Comparison of ENCODE assay signal across 9 cellular contexts in genomic region chr3:99877180-99877579, GRCh38. TPM values are rescaled to one million over a fixed set of nuclear protein-coding genes. Genes with fewer than 3 reads are reported as not detected.
DNase-seq lines count a peak whose midpoint lies in the region; ATAC-seq and TF ChIP-seq lines count a peak whose summit lies in the region.
"Had no signal": no experiment of that assay in that cellular context is flagged by ENCODE, and none has a peak within 500 bp of the region (broad histone marks: within the 10 kb centered on the region; RNA-seq: fewer than 3 reads in every experiment).

No MANE protein-coding gene starts in this region.

- no peak for TF ChIP-seq EP300 in tibial nerve (IDR thresholded peaks at IDR 0.05)

- no peak for ATAC-seq in activated T-cell treated with anti-CD3 and anti-CD28 coated beads, Interleukin-2, amount 50 U/mL, for 72 hours (replicated peaks in 1 of 2)
- ATAC-seq in central memory CD8-positive, alpha-beta T cell (replicated peaks; ENCODE audit: extremely low read depth, poor library complexity, severe bottlenecking), result no peak
- ATAC-seq in naive B cell (ENCODE audit: low read depth in 2 of 2), result no peak
- ATAC-seq in GM18858 (IDR thresholded peaks at IDR 0.05; ENCODE audit: unreplicated experiment), result no peak
- no peak for ATAC-seq in esophagus mucosa

- peaks cover 12% of the 10 kb centered on the region for H3K27me3 Mint-ChIP-seq in activated T-cell treated with anti-CD3 and anti-CD28 coated beads, Interleukin-2, amount 50 U/mL, for 72 hours (ENCODE audit: low read depth)
- no peaks in the 10 kb centered on the region for H3K27me3 Mint-ChIP-seq in central memory CD8-positive, alpha-beta T cell
- no peaks in the 10 kb centered on the region for H3K27me3 Mint-ChIP-seq in naive B cell

- no peak for DNase-seq in activated T-cell treated with anti-CD3 and anti-CD28 coated beads, Interleukin-2, amount 50 U/mL, for 72 hours
- no peak for DNase-seq in activated T-cell treated with anti-CD3 and anti-CD28 coated beads, Interleukin-2, amount 50 U/mL, for 48 hours
- no peak for DNase-seq in central memory CD8-positive, alpha-beta T cell (ENCODE audit: low spot score in 2 of 2)
- DNase-seq in naive B cell (no peak), tibial nerve (ENCODE audit: low spot score in 2 of 2) (no peak), NCI-H1436 treated with DMSO at 0.1 percent for 48 hours (lab: John Stamatoyannopoulos, UW) (no peak)
- DNase-seq: central memory CD4-positive, alpha-beta T cell had no signal

- H3K27ac ChIP-seq in tibial nerve, result peak overlapping the region in 3 of 4 donors; percentile 89 to 97 (median 90)

- H3K4me1 ChIP-seq in tibial nerve, result peaks cover 0 to 51% (median 6%) of the 10 kb centered on the region in 4 donors

- peak overlapping the region; percentile 68 for H3K27ac Mint-ChIP-seq in activated T-cell treated with anti-CD3 and anti-CD28 coated beads, Interleukin-2, amount 50 U/mL, for 72 hours
- H3K27ac Mint-ChIP-seq in central memory CD8-positive, alpha-beta T cell (ENCODE audit: low read depth), result no peak overlapping the region
- H3K27ac Mint-ChIP-seq in naive B cell, result peak overlapping the region in 2 of 6 donors; percentile 74 to 92

- peaks cover 38% of the 10 kb centered on the region for H3K4me1 Mint-ChIP-seq in activated T-cell treated with anti-CD3 and anti-CD28 coated beads, Interleukin-2, amount 50 U/mL, for 72 hours (ENCODE audit: low read depth)
- H3K4me1 Mint-ChIP-seq in central memory CD8-positive, alpha-beta T cell, result peaks cover 13% of the 10 kb centered on the region
- peaks cover 7 to 16% (median 15%) of the 10 kb centered on the region in 3 donors for H3K4me1 Mint-ChIP-seq in naive B cell

- H3K9me3 Mint-ChIP-seq in activated T-cell treated with anti-CD3 and anti-CD28 coated beads, Interleukin-2, amount 50 U/mL, for 72 hours, result no peaks in the 10 kb centered on the region
- H3K9me3 Mint-ChIP-seq in central memory CD8-positive, alpha-beta T cell, result no peaks in the 10 kb centered on the region
- H3K9me3 Mint-ChIP-seq in naive B cell, result no peaks in the 10 kb centered on the region

- 90 to 94% methylated on average over 2 of the region's 2 CpGs for WGBS in tibial nerve, 2 donors

- H3K9me3 ChIP-seq in tibial nerve, result no peaks in the 10 kb centered on the region

- no peak overlapping the region for H3K4me3 Mint-ChIP-seq in activated T-cell treated with anti-CD3 and anti-CD28 coated beads, Interleukin-2, amount 50 U/mL, for 72 hours
- peak overlapping the region; percentile 69 for H3K4me3 Mint-ChIP-seq in central memory CD8-positive, alpha-beta T cell
- H3K4me3 Mint-ChIP-seq in naive B cell, result peak overlapping the region in 5 of 8 donors; percentile 9 to 88 (median 79)

- H3K4me3 ChIP-seq in tibial nerve, result no peak overlapping the region

- no peak for TF ChIP-seq POLR2A in tibial nerve (IDR thresholded peaks at IDR 0.05)

- no peaks in the 10 kb centered on the region for H3K36me3 ChIP-seq in tibial nerve

- TF ChIP-seq CTCF in tibial nerve (IDR thresholded peaks at IDR 0.05), result no peak

- H3K36me3 Mint-ChIP-seq in activated T-cell treated with anti-CD3 and anti-CD28 coated beads, Interleukin-2, amount 50 U/mL, for 72 hours (ENCODE audit: insufficient read depth in 2 of 2), result no peaks in the 10 kb centered on the region
- no peaks in the 10 kb centered on the region for H3K36me3 Mint-ChIP-seq in central memory CD8-positive, alpha-beta T cell (ENCODE audit: insufficient read depth)
- H3K36me3 Mint-ChIP-seq in naive B cell, result no peaks in the 10 kb centered on the region

- no peaks in the 10 kb centered on the region for H3K27me3 ChIP-seq in tibial nerve

RNA-seq across cellular contexts. Expression of gene CMSS1, which starts 59.5 kb away (rescaled TPM):
- total RNA-seq in activated T-cell treated with anti-CD3 and anti-CD28 coated beads, Interleukin-2, amount 50 U/mL, for 72 hours, result 100 to 1,000 TPM in 1 of 2 donors, 10 to 100 TPM in 1; 88.5 to 101 TPM
- polyA plus RNA-seq in naive B cell (ENCODE audit: low read depth in 6 of 6), result 10 to 100 TPM; 18.6 to 80.3 (median 26.7) TPM
- 10 to 100 TPM in 3 of 4 donors, 1 to 10 TPM in 1; 5.5 to 29.1 (median 15.7) TPM for total RNA-seq in tibial nerve
- 24.5 TPM for total RNA-seq in esophagus mucosa

Comparison
In these comparisons a context has a peak if more than half of its experiments do, and no peak if none do; other contexts are left out.
1. H3K4me3 Mint-ChIP-seq: peak in central memory CD8-positive, alpha-beta T cell (single experiment) and naive B cell (5 of 8); none in activated T-cell treated with anti-CD3 and anti-CD28 coated beads, Interleukin-2, amount 50 U/mL, for 72 hours (0 of 2).